In the genomic region with DNA sequence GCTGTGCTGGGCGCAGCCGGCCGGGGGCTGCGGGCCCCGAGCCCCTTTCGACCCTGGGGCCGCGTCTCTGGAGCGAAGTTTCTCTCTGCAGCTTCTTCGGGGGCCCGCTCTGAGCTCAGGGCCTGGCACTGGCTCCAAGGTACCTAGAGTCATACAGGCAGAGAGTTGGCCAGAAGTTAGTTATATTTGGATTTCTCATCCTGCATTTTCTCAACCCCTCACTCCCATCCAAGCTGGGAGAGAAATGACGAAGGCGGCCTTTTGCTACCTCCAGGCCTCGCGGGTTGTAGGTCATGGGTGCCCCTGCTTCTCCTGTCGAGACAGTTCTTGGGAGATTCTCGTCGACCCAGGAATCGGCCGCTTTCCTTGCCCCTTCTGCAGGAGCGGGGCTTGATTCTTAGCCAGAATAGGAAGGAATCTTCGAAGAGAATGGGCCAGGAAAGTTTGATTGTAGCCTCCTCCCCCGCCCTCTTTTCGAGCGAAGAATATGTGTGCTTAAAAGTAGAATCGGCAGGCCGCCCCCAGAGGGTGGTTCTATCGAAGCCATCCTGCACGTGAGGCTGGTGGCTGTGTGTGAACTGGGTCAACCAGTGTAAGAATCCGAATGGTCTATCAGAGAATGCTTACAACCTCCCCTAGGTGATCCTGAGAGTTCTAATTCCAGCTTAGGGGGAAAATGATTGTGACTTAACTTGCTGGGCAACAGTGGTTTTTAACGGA, we compare ENCODE assay signal across 1 cellular context.
A peak's percentile ranks its signal among the peaks of the same experiment; 100 is the strongest.
TF ChIP-seq lines count a peak whose summit lies in the region.

No MANE protein-coding gene starts in this region.

TF ChIP-seq in IMR-90, 13 proteins besides CTCF, POLR2A, EP300 and RAD21 (continued from another document):
- TF ChIP-seq, protein P1, sequence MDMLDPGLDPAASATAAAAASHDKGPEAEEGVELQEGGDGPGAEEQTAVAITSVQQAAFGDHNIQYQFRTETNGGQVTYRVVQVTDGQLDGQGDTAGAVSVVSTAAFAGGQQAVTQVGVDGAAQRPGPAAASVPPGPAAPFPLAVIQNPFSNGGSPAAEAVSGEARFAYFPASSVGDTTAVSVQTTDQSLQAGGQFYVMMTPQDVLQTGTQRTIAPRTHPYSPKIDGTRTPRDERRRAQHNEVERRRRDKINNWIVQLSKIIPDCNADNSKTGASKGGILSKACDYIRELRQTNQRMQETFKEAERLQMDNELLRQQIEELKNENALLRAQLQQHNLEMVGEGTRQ (IDR thresholded peaks at IDR 0.05; ENCODE audit: low read depth, low read length): peak; percentile 37; the same call in 1 of the 2 replicates
- TF ChIP-seq BHLHE40 (IDR thresholded peaks at IDR 0.05; ENCODE audit: low read depth, low read length) (peak; percentile 92), NFE2L2 (IDR thresholded peaks at IDR 0.05; ENCODE audit: low read depth, low read length) (no peak)
